ENCODE assay signal across 24 cellular contexts in genomic region chr7:5374464-5374863, GRCh38.
"Had no signal": no experiment of that assay in that cellular context is flagged by ENCODE, and none has a peak within 500 bp of the region (broad histone marks: within the 10 kb centered on the region; RNA-seq: fewer than 3 reads in every experiment).

No MANE protein-coding gene starts in this region.

- ATAC-seq: left cardiac atrium, left lobe of liver, lower lobe of right lung, natural killer cell, sciatic nerve had no signal

- H3K36me3 ChIP-seq: neural progenitor cell, ovary had no signal

- H2AFZ ChIP-seq: neural progenitor cell had no signal

- FAIRE-seq: keratinocyte had no signal

- H3K9me3 ChIP-seq: lower lobe of right lung, ovary, right atrium auricular region, stomach, testis, thyroid gland, transverse colon, upper lobe of left lung, vagina had no signal

- H3K4me3 ChIP-seq: lower lobe of right lung, neural progenitor cell, ovary, right atrium auricular region, smooth muscle cell, stomach, testis, thyroid gland, transverse colon, upper lobe of left lung, vagina had no signal

- H3K4me2 ChIP-seq: neural progenitor cell, smooth muscle cell had no signal

- H3K27me3 ChIP-seq: neural progenitor cell, ovary, right atrium auricular region, stomach, testis, thyroid gland, transverse colon, upper lobe of left lung, vagina had no signal

- H3K9ac ChIP-seq: neural progenitor cell had no signal

- H3K4me1 ChIP-seq: neural progenitor cell, right atrium auricular region, testis, thyroid gland had no signal

- H3K27ac ChIP-seq: lower lobe of right lung, neural progenitor cell, ovary, right atrium auricular region, stomach, testis, thyroid gland, transverse colon, upper lobe of left lung, vagina had no signal

- DNase-seq: hippocampal formation; kidney glomerular epithelial cell; left cardiac atrium; lower lobe of right lung; mammary epithelial cell; mesenchymal stem cell; natural killer cell; nephron progenitor cell; ovary; stimulated activated CD4-positive, alpha-beta T cell treated with anti-CD3 and anti-CD28 coated beads, Interleukin-1b, Interleukin-23, amount 100 ng/mL, for 48 hours; stimulated activated CD4-positive, alpha-beta T cell treated with anti-CD3 and anti-CD28 coated beads, Interleukin-2, amount 100 ng/mL, for 48 hours; stimulated activated naive CD4-positive, alpha-beta T cell; stomach; testis; thyroid gland; transverse colon; upper lobe of left lung had no signal
